1 cellular context compared by ENCODE assay signal in the genomic region with DNA sequence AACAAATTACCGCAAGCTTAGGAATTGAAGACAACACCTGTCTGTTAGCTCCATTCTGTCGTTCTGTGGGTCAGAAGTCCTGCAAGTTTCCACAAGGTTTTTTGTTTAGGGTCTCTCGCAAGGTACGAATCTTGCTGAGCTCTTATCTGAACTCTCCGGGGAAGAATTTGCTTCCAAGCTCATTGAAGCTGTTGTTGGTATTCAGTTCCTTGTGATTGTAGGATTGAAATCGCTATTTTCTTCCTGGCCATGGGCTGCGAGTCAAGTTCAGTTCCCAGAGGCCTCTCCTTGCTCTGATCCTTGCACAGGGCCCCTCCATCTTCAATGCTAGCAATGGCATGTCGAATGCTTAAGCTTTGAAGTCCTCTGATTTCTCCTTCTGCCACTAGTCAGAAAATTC.
TF ChIP-seq lines count a peak whose summit lies in the region.

No MANE protein-coding gene starts in this region.

TF ChIP-seq in GM23338, 12 proteins besides CTCF, POLR2A, EP300 and RAD21 (continued from another document):
- TF ChIP-seq, protein P1, sequence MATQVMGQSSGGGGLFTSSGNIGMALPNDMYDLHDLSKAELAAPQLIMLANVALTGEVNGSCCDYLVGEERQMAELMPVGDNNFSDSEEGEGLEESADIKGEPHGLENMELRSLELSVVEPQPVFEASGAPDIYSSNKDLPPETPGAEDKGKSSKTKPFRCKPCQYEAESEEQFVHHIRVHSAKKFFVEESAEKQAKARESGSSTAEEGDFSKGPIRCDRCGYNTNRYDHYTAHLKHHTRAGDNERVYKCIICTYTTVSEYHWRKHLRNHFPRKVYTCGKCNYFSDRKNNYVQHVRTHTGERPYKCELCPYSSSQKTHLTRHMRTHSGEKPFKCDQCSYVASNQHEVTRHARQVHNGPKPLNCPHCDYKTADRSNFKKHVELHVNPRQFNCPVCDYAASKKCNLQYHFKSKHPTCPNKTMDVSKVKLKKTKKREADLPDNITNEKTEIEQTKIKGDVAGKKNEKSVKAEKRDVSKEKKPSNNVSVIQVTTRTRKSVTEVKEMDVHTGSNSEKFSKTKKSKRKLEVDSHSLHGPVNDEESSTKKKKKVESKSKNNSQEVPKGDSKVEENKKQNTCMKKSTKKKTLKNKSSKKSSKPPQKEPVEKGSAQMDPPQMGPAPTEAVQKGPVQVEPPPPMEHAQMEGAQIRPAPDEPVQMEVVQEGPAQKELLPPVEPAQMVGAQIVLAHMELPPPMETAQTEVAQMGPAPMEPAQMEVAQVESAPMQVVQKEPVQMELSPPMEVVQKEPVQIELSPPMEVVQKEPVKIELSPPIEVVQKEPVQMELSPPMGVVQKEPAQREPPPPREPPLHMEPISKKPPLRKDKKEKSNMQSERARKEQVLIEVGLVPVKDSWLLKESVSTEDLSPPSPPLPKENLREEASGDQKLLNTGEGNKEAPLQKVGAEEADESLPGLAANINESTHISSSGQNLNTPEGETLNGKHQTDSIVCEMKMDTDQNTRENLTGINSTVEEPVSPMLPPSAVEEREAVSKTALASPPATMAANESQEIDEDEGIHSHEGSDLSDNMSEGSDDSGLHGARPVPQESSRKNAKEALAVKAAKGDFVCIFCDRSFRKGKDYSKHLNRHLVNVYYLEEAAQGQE (IDR thresholded peaks at IDR 0.05; ENCODE audit: unreplicated experiment), result no peak
- TF ChIP-seq ZNF114 (CRISPR knock-in tag; IDR thresholded peaks at IDR 0.05) (no peak), STAT1 (IDR thresholded peaks at IDR 0.05; ENCODE audit: unreplicated experiment) (no peak), ZNF331 (CRISPR knock-in tag; IDR thresholded peaks at IDR 0.05; ENCODE audit: low read depth) (no peak)
TF ChIP-seq in GM23338: peak in this region for 0.
